1 cellular context compared by ENCODE assay signal in genomic region chr5:90312027-90312426, GRCh38.
TF ChIP-seq lines count a peak whose summit lies in the region.

No MANE protein-coding gene starts in this region.

TF ChIP-seq in GM23338, 12 proteins besides CTCF, POLR2A, EP300 and RAD21 (continued from another document):
- TF ChIP-seq ZNF462 (CRISPR knock-in tag; IDR thresholded peaks at IDR 0.05) (no peak), REST (IDR thresholded peaks at IDR 0.05; ENCODE audit: unreplicated experiment) (no peak)
TF ChIP-seq in GM23338: peak in this region for 0.
